1 cellular context compared by ENCODE assay signal in the genomic region with DNA sequence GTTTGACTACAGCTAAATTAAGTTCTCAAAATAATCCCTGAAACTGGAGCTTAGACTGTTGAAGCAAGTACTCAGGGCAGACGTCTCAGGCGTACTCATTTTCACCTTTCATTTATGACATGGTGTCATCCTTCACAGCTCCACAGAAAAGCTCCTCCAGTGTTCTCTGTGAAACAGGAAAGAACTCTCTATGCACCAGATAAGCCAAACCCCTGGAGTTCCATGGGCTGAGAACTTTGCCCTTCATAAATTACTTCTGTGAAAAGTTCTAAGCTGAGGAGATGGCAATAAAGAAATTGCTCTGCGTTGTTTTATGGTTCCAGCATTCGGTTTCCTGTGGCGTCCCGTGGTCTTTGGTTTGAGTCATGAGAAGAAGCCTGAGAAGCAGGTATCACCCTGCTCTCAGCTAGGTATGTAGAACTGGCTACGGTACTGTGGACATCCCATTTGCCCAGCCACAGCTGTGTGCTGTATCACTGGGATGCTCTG.
TF ChIP-seq lines count a peak whose summit lies in the region.

No MANE protein-coding gene starts in this region.

TF ChIP-seq in H1, 55 proteins besides CTCF, POLR2A, EP300 and RAD21:
- TF ChIP-seq HDAC2 (IDR thresholded peaks at IDR 0.05; ENCODE audit: borderline replicate concordance in 1 of 2, low read depth in 2 of 2, low read length in 2 of 2) (no peak), SAP30 (IDR thresholded peaks at IDR 0.05; ENCODE audit: insufficient read depth, insufficient replicate concordance, low read length) (no peak), CEBPB (IDR thresholded peaks at IDR 0.05; ENCODE audit: low read depth, low read length) (no peak), KDM4A (IDR thresholded peaks at IDR 0.05; ENCODE audit: low read depth, low read length, severe bottlenecking) (no peak), YY1 (IDR thresholded peaks at IDR 0.05; ENCODE audit: low read depth, low read length) (no peak), EGR1 (IDR thresholded peaks at IDR 0.05; ENCODE audit: borderline replicate concordance, low read depth, low read length) (no peak)
- TF ChIP-seq, protein P1, sequence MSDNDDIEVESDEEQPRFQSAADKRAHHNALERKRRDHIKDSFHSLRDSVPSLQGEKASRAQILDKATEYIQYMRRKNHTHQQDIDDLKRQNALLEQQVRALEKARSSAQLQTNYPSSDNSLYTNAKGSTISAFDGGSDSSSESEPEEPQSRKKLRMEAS (IDR thresholded peaks at IDR 0.05), result no peak
